Comparison of ENCODE assay signal across 22 cellular contexts in genomic region chr2:64629875-64630274, GRCh38. TPM values are rescaled to one million over a fixed set of nuclear protein-coding genes. Genes with fewer than 3 reads are reported as not detected.
DNase-seq lines count a peak whose midpoint lies in the region; ATAC-seq and TF ChIP-seq lines count a peak whose summit lies in the region.
"Had no signal": no experiment of that assay in that cellular context is flagged by ENCODE, and none has a peak within 500 bp of the region (broad histone marks: within the 10 kb centered on the region; RNA-seq: fewer than 3 reads in every experiment).

No MANE protein-coding gene starts in this region.

- TF ChIP-seq CTCF in cardiac muscle cell (IDR thresholded peaks at IDR 0.05; ENCODE audit: low read depth, low read length) (no peak), heart right ventricle (IDR thresholded peaks at IDR 0.05) (no peak), VCaP (conservative IDR thresholded peaks at IDR 0.05) (no peak)

- H3K36me3 ChIP-seq in cardiac muscle cell (peaks cover 19% of the 10 kb centered on the region), heart right ventricle (peaks cover 0 to 45% (median 4%) of the 10 kb centered on the region in 9 donors)

- intact Hi-C loops in heart right ventricle (cut with DNase I) = loop anchor here in 1 of 10 donors (10.0 kb wide), 1 partner anchor 105 kb away; the partner anchor contains the start of gene AFTPH

- H3K27me3 ChIP-seq in cardiac muscle cell (no peaks in the 10 kb centered on the region), heart right ventricle (no peaks in the 10 kb centered on the region)
- H3K27me3 ChIP-seq: SJSA1 had no signal

- H3K4me3 ChIP-seq in cardiac muscle cell = no peak overlapping the region
- no peak overlapping the region for H3K4me3 ChIP-seq in heart right ventricle
- H3K4me3 ChIP-seq: K562, SJSA1 had no signal

- WGBS in heart right ventricle, 2 donors = 85 to 88% methylated on average over 7 of the region's 7 CpGs

- no peak for ATAC-seq in heart right ventricle
- ATAC-seq in left lobe of liver = no peak
- ATAC-seq in GM18907 (IDR thresholded peaks at IDR 0.05; ENCODE audit: unreplicated experiment) = no peak
- ATAC-seq in HG03460 (IDR thresholded peaks at IDR 0.05; ENCODE audit: unreplicated experiment) = no peak
- ATAC-seq: Right ventricle myocardium inferior had no signal

- H3K27ac ChIP-seq in cardiac muscle cell (peak overlapping the region; percentile 31), heart right ventricle (no peak overlapping the region), VCaP (peak overlapping the region; percentile 69)
- H3K27ac ChIP-seq: SJSA1 had no signal

- H3K9me3 ChIP-seq in cardiac muscle cell (ENCODE audit: low read depth) = no peaks in the 10 kb centered on the region
- no peaks in the 10 kb centered on the region for H3K9me3 ChIP-seq in heart right ventricle
- H3K9me3 ChIP-seq: SJSA1 had no signal

- DNase-seq in cardiac muscle cell (ENCODE audit: low read depth in 1 of 2, low spot score in 1 of 2) = no peak
- no peak for DNase-seq in heart right ventricle
- DNase-seq in left lobe of liver (ENCODE audit: low spot score) = peak; percentile 19
- no peak for DNase-seq in activated CD4-positive, alpha-beta T cell treated with anti-CD3 and anti-CD28 coated beads, Interleukin-2, amount 50 U/mL, for 48 hours
- DNase-seq: AML-193, DMS53, EL, GF-D8, MM.1S, NCI-H1092, NCI-H1436, NCI-H187 treated with DMSO at 0.1 percent for 48 hours, NCI-H2107, NCI-H446 treated with DMSO at 0.1 percent for 48 hours, NCI-H526 treated with DMSO at 0.1 percent for 48 hours, OCI-M1 had no signal

- H3K4me1 ChIP-seq in cardiac muscle cell (ENCODE audit: low read depth) (peaks cover 14% of the 10 kb centered on the region), heart right ventricle (peaks cover 0 to 18% (median 8%) of the 10 kb centered on the region in 9 donors)
- H3K4me1 ChIP-seq: SJSA1 had no signal

RNA-seq across cellular contexts. Expression of gene SERTAD2, which starts 23.8 kb away (rescaled TPM):
- 14.0 and 21.2 TPM in 2 replicates for total RNA-seq in cardiac muscle cell
- 12.0 and 19.4 TPM in 2 replicates for polyA plus RNA-seq in cardiac muscle cell
- total RNA-seq in heart right ventricle = 10 to 100 TPM; 11.3 to 20.9 (median 16.6) TPM
- 1 to 10 TPM; 5.6 to 6.3 TPM for polyA plus RNA-seq in heart right ventricle
- total RNA-seq in left lobe of liver = 13.8 TPM

Comparison
In these comparisons a context has a peak if more than half of its experiments do, and no peak if none do; other contexts are left out.
1. H3K27ac ChIP-seq: peak in cardiac muscle cell (single experiment) and VCaP (single experiment); none in heart right ventricle (0 of 10).